19 cellular contexts compared by ENCODE assay signal in the genomic region with DNA sequence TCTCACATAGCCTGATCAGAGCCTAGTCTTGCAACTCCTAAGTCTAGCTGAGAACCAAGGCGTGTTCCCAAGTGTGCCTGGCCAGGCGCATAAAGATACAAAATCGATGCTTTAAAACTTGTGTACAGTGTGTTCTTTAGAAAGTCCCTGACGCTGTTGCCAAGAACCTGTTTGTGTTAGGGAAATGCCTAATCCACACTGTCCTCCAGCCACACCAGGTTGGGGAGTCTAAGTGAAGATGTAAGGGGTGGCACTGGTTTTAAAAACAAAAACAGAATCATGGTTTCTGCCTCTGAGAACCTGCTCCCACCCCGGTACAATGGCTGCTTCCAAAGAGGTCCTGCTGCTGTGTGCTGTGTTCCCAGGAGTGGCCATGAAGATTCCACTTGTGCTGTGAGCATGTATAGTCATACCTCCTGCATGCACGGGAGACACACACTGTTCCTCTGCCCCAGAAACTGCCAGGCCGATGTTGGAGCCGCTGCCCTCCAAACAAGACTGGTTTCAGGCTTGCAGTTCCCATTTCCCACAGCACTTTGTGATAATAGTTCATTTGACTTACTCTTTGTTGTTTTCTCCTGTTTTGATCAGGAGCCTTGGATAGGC.
DNase-seq lines count a peak whose midpoint lies in the region; ATAC-seq, FAIRE-seq and TF ChIP-seq lines count a peak whose summit lies in the region.
"Had no signal": no experiment of that assay in that cellular context is flagged by ENCODE, and none has a peak within 500 bp of the region (broad histone marks: within the 10 kb centered on the region; RNA-seq: fewer than 3 reads in every experiment).

No MANE protein-coding gene starts in this region.

- H3K9me1 ChIP-seq in keratinocyte (ENCODE audit: control insufficient read depth, extremely low read depth, insufficient read depth, low read length): no peaks in the 10 kb centered on the region

- H3K4me3 Mint-ChIP-seq in MCF 10A (ENCODE audit: unreplicated experiment): no peak overlapping the region
- H3K4me3 Mint-ChIP-seq in progenitor cell of endocrine pancreas (ENCODE audit: low read depth): no peak overlapping the region
- no peak overlapping the region for H3K4me3 Mint-ChIP-seq in endodermal cell
- no peak overlapping the region for H3K4me3 Mint-ChIP-seq in activated CD4-positive, alpha-beta memory T cell treated with anti-CD3 and anti-CD28 coated beads, Interleukin-2, amount 10 ng/mL, durations not matched to agents 7 days and 5 days
- H3K4me3 Mint-ChIP-seq: activated naive CD8-positive, alpha-beta T cell treated with anti-CD3 and anti-CD28 coated beads, Interleukin-2, amount 50 U/mL, for 24 hours; CD14-positive monocyte had no signal

- in situ Hi-C loops in mammary epithelial cell (cut with MboI; ENCODE audit: low sequenced_read_pairs in 2 of 2): no loop called here

- peaks cover 2% of the 10 kb centered on the region for H3K36me3 ChIP-seq in mammary epithelial cell (ENCODE audit: insufficient read depth, low read length)
- H3K36me3 ChIP-seq in keratinocyte (ENCODE audit: control insufficient read depth in 2 of 2, extremely low read depth in 1 of 2, insufficient read depth in 2 of 2, low read length in 2 of 2): peaks cover 0 to 6% of the 10 kb centered on the region in 2 experiments
- H3K36me3 ChIP-seq in endodermal cell (ENCODE audit: control insufficient read depth, insufficient read depth, low read length): no peaks in the 10 kb centered on the region

- peaks cover 46% of the 10 kb centered on the region for H3K4me1 Mint-ChIP-seq in MCF 10A (ENCODE audit: insufficient read depth, unreplicated experiment)
- peaks cover 23% of the 10 kb centered on the region for H3K4me1 Mint-ChIP-seq in progenitor cell of endocrine pancreas (ENCODE audit: low read depth)
- peaks cover 29% of the 10 kb centered on the region for H3K4me1 Mint-ChIP-seq in endodermal cell
- H3K4me1 Mint-ChIP-seq in activated CD4-positive, alpha-beta memory T cell treated with anti-CD3 and anti-CD28 coated beads, Interleukin-2, amount 10 ng/mL, durations not matched to agents 7 days and 5 days: peaks cover 8% of the 10 kb centered on the region

- BruUV-seq in MCF 10A (replicated peaks; lab: Mats Ljungman, UMichigan) (no TSS peak), mammary epithelial cell (replicated peaks; lab: Mats Ljungman, UMichigan) (no TSS peak)

- H3K9ac ChIP-seq in mammary epithelial cell (ENCODE audit: insufficient read depth, low read length): no peak overlapping the region
- H3K9ac ChIP-seq in keratinocyte (ENCODE audit: control insufficient read depth, extremely low read depth, insufficient read depth, low read length): peak overlapping the region; percentile 1
- H3K9ac ChIP-seq in endodermal cell (ENCODE audit: extremely low read depth, low read length, poor library complexity, severe bottlenecking): no peak overlapping the region

- 90% methylated on average over 8 of the region's 8 CpGs for WGBS in mammary epithelial cell (ENCODE audit: low coverage, missing lambda C conversion rate)
- WGBS in endodermal cell (ENCODE audit: insufficient coverage in 1 of 2, insufficient read length in 1 of 2), 2 experiments: 93% methylated on average over 6 to 8 of the region's 8 CpGs

- H3K27ac ChIP-seq in mammary epithelial cell (ENCODE audit: insufficient read depth, low read depth, low read length): no peak overlapping the region
- H3K27ac ChIP-seq in keratinocyte (ENCODE audit: control insufficient read depth, insufficient read depth, low read length): peak overlapping the region; percentile 51
- no peak overlapping the region for H3K27ac ChIP-seq in endodermal cell (ENCODE audit: low read depth, low read length)

- intact Hi-C loops in MCF 10A (cut with micrococcal nuclease): loop anchor here (5.0 kb wide), 2 partner anchors 52 to 87 kb away; a partner anchor contains a TSS
- intact Hi-C loops in mammary epithelial cell (cut with micrococcal nuclease): loop anchor here (5.0 kb wide), 3 partner anchors 73 to 182 kb away; a partner anchor contains a TSS

- TF ChIP-seq CTCF in MCF 10A (IDR thresholded peaks at IDR 0.05; ENCODE audit: unreplicated experiment): no peak
- no peak for TF ChIP-seq CTCF in mammary epithelial cell (conservative IDR thresholded peaks at IDR 0.05 in 1 of 2, IDR thresholded peaks at IDR 0.05 in 1 of 2; ENCODE audit: extremely low read depth in 1 of 2, insufficient read depth in 1 of 2, low read depth in 1 of 2, low read length in 2 of 2)
- no peak for TF ChIP-seq CTCF in keratinocyte (optimal IDR thresholded peaks at IDR 0.05 in 1 of 3, IDR thresholded peaks at IDR 0.05 in 1 of 3, conservative IDR thresholded peaks at IDR 0.05 in 1 of 3; ENCODE audit: extremely low read depth in 1 of 3, insufficient read depth in 2 of 3, low read length in 3 of 3)
- no peak for TF ChIP-seq CTCF in progenitor cell of endocrine pancreas (IDR thresholded peaks at IDR 0.05; ENCODE audit: unreplicated experiment)
- TF ChIP-seq CTCF in endodermal cell (conservative IDR thresholded peaks at IDR 0.05): no peak

- dilution Hi-C loops in mammary epithelial cell (cut with HindIII; ENCODE audit: low sequenced_read_pairs) (no loop called here), keratinocyte (cut with MboI; ENCODE audit: extremely low pct_ligation_motif_present, low sequenced_read_pairs) (no loop called here)

- POLR2A ChIA-PET in MCF 10A (lab: Yijun Ruan, JAX): interaction anchor here (4.9 kb wide), 1 partner anchor 23 kb away, joined by 35 read pairs; no protein-coding TSS in a partner anchor
- POLR2A ChIA-PET in activated CD4-positive, alpha-beta memory T cell treated with anti-CD3 and anti-CD28 coated beads, Interleukin-2, amount 10 ng/mL, durations not matched to agents 7 days and 5 days (lab: Charles Lee): no interaction called here

- H3K9me3 ChIP-seq in mammary epithelial cell (replicated peaks; ENCODE audit: insufficient read depth, low read length): no peaks in the 10 kb centered on the region
- no peaks in the 10 kb centered on the region for H3K9me3 ChIP-seq in keratinocyte (ENCODE audit: control insufficient read depth, low read depth, low read length)
- peaks cover 5% of the 10 kb centered on the region for H3K9me3 ChIP-seq in endodermal cell (ENCODE audit: control insufficient read depth, low read length)

- H3K9me3 Mint-ChIP-seq in MCF 10A (ENCODE audit: unreplicated experiment) (peaks cover 7% of the 10 kb centered on the region), progenitor cell of endocrine pancreas (ENCODE audit: low read depth) (no peaks in the 10 kb centered on the region), endodermal cell (no peaks in the 10 kb centered on the region)
- H3K9me3 Mint-ChIP-seq in activated CD4-positive, alpha-beta memory T cell treated with anti-CD3 and anti-CD28 coated beads, Interleukin-2, amount 10 ng/mL, durations not matched to agents 7 days and 5 days: no peaks in the 10 kb centered on the region
- H3K9me3 Mint-ChIP-seq: activated naive CD8-positive, alpha-beta T cell treated with anti-CD3 and anti-CD28 coated beads, Interleukin-2, amount 50 U/mL, for 24 hours; CD14-positive monocyte had no signal

- H3K4me3 ChIP-seq in mammary epithelial cell (replicated peaks in 1 of 3; ENCODE audit: insufficient read depth in 1 of 3, low read depth in 2 of 3, low read length in 3 of 3) (no peak overlapping the region), keratinocyte (ENCODE audit: control insufficient read depth in 2 of 3, extremely low read depth in 1 of 3, insufficient read depth in 2 of 3, low read depth in 1 of 3, low read length in 3 of 3) (no peak overlapping the region), endodermal cell (ENCODE audit: low read length) (no peak overlapping the region)

- CTCF ChIA-PET in MCF 10A (lab: Yijun Ruan, JAX) (interaction anchor here (1.0 kb wide), 1 partner anchor 11 kb away, joined by 4 read pairs; no protein-coding TSS in a partner anchor), mammary epithelial cell (lab: Charles Lee; ENCODE audit: low non-redundant PET) (no interaction called here)
- CTCF ChIA-PET in activated CD4-positive, alpha-beta memory T cell treated with anti-CD3 and anti-CD28 coated beads, Interleukin-2, amount 10 ng/mL, durations not matched to agents 7 days and 5 days (lab: Charles Lee): no interaction called here

- DNase-seq in MCF 10A (ENCODE audit: unreplicated experiment): no peak
- DNase-seq in mammary epithelial cell: no peak
- DNase-seq in keratinocyte (ENCODE audit: low read depth, low spot score): no peak
- DNase-seq in progenitor cell of endocrine pancreas (ENCODE audit: low spot score, unreplicated experiment): no peak
- DNase-seq in endodermal cell: no peak
- DNase-seq in activated CD4-positive, alpha-beta memory T cell treated with anti-CD3 and anti-CD28 coated beads, Interleukin-2, amount 10 ng/mL, durations not matched to agents 7 days and 5 days: no peak
- DNase-seq: 8988T; activated CD4-positive, alpha-beta T cell treated with anti-CD3 and anti-CD28 coated beads, Interleukin-2, amount 50 U/mL, for 1 hour; activated naive CD8-positive, alpha-beta T cell treated with anti-CD3 and anti-CD28 coated beads, Interleukin-2, amount 50 U/mL, for 24 hours; activated T-cell treated with anti-CD3 and anti-CD28 coated beads, Interleukin-2, amount 50 U/mL, for 1 hour; DMS79 treated with DMSO at 0.1 percent for 48 hours; erythroblast; KG1; NCI-H1105 had no signal

- H3K4me2 ChIP-seq in mammary epithelial cell (ENCODE audit: insufficient read depth, low read depth, low read length): no peak overlapping the region
- H3K4me2 ChIP-seq in keratinocyte (ENCODE audit: control insufficient read depth, extremely low read depth, insufficient read depth, low read depth, low read length): peak overlapping the region; percentile 41

- H3K79me2 ChIP-seq in mammary epithelial cell (ENCODE audit: insufficient read depth, low read length) (peaks cover 96% of the 10 kb centered on the region), keratinocyte (ENCODE audit: control insufficient read depth, insufficient read depth, low read length) (peaks cover 77% of the 10 kb centered on the region)

- H3K27me3 ChIP-seq in mammary epithelial cell (ENCODE audit: insufficient read depth, low read length): no peaks in the 10 kb centered on the region
- H3K27me3 ChIP-seq in keratinocyte (ENCODE audit: control insufficient read depth, extremely low read depth, insufficient read depth, low read length): no peaks in the 10 kb centered on the region
- no peaks in the 10 kb centered on the region for H3K27me3 ChIP-seq in endodermal cell (ENCODE audit: control insufficient read depth, insufficient read depth, low read length, poor library complexity, severe bottlenecking)

- peaks cover 5% of the 10 kb centered on the region for H3K36me3 Mint-ChIP-seq in MCF 10A (ENCODE audit: insufficient read depth, unreplicated experiment)
- H3K36me3 Mint-ChIP-seq in progenitor cell of endocrine pancreas (ENCODE audit: insufficient read depth): no peaks in the 10 kb centered on the region
- no peaks in the 10 kb centered on the region for H3K36me3 Mint-ChIP-seq in endodermal cell (ENCODE audit: low read depth)
- peaks cover 2% of the 10 kb centered on the region for H3K36me3 Mint-ChIP-seq in activated CD4-positive, alpha-beta memory T cell treated with anti-CD3 and anti-CD28 coated beads, Interleukin-2, amount 10 ng/mL, durations not matched to agents 7 days and 5 days (ENCODE audit: low read depth)

- H3K27ac Mint-ChIP-seq in MCF 10A (ENCODE audit: low read depth, unreplicated experiment) (peak overlapping the region; percentile 99), progenitor cell of endocrine pancreas (peak overlapping the region; percentile 66), endodermal cell (no peak overlapping the region)
- H3K27ac Mint-ChIP-seq in activated CD4-positive, alpha-beta memory T cell treated with anti-CD3 and anti-CD28 coated beads, Interleukin-2, amount 10 ng/mL, durations not matched to agents 7 days and 5 days: no peak overlapping the region
- H3K27ac Mint-ChIP-seq: activated naive CD8-positive, alpha-beta T cell treated with anti-CD3 and anti-CD28 coated beads, Interleukin-2, amount 50 U/mL, for 24 hours had no signal

- no peaks in the 10 kb centered on the region for H4K20me1 ChIP-seq in mammary epithelial cell (ENCODE audit: insufficient read depth, low read length)
- H4K20me1 ChIP-seq in keratinocyte (ENCODE audit: control insufficient read depth, extremely low read depth, insufficient read depth, low read length): no peaks in the 10 kb centered on the region

- ATAC-seq in HG03439 (IDR thresholded peaks at IDR 0.05; ENCODE audit: unreplicated experiment): no peak
- no peak for ATAC-seq in HG03139 (IDR thresholded peaks at IDR 0.05; ENCODE audit: unreplicated experiment)
- ATAC-seq: activated naive CD8-positive, alpha-beta T cell treated with anti-CD3 and anti-CD28 coated beads, Interleukin-2, amount 50 U/mL, for 24 hours had no signal

- H2AFZ ChIP-seq in mammary epithelial cell (ENCODE audit: low read depth, low read length): no peak overlapping the region
- no peak overlapping the region for H2AFZ ChIP-seq in keratinocyte (ENCODE audit: control insufficient read depth, low read length)

- H3K4me1 ChIP-seq in mammary epithelial cell (ENCODE audit: insufficient read depth, low read length): peaks cover 45% of the 10 kb centered on the region
- H3K4me1 ChIP-seq in keratinocyte (ENCODE audit: control insufficient read depth, extremely low read depth, insufficient read depth, low read length): peaks cover 56% of the 10 kb centered on the region
- H3K4me1 ChIP-seq in endodermal cell (ENCODE audit: control insufficient read depth, insufficient read depth, low read length): peaks cover 2% of the 10 kb centered on the region

- H3K27me3 Mint-ChIP-seq in MCF 10A (ENCODE audit: insufficient read depth, unreplicated experiment): no peaks in the 10 kb centered on the region
- no peaks in the 10 kb centered on the region for H3K27me3 Mint-ChIP-seq in progenitor cell of endocrine pancreas
- no peaks in the 10 kb centered on the region for H3K27me3 Mint-ChIP-seq in endodermal cell (ENCODE audit: insufficient read depth)
- no peaks in the 10 kb centered on the region for H3K27me3 Mint-ChIP-seq in activated CD4-positive, alpha-beta memory T cell treated with anti-CD3 and anti-CD28 coated beads, Interleukin-2, amount 10 ng/mL, durations not matched to agents 7 days and 5 days
- H3K27me3 Mint-ChIP-seq: activated naive CD8-positive, alpha-beta T cell treated with anti-CD3 and anti-CD28 coated beads, Interleukin-2, amount 50 U/mL, for 24 hours had no signal

- FAIRE-seq in keratinocyte (lab: Jason Lieb, UNC): peak; percentile 36
- FAIRE-seq: colon, islet of Langerhans had no signal

Comparison
In these comparisons a context has a peak if more than half of its experiments do, and no peak if none do; other contexts are left out.
1. H3K27ac Mint-ChIP-seq: peak in MCF 10A (single experiment) and progenitor cell of endocrine pancreas (single experiment); none in endodermal cell (single experiment) and activated CD4-positive, alpha-beta memory T cell treated with anti-CD3 and anti-CD28 coated beads, Interleukin-2, amount 10 ng/mL, durations not matched to agents 7 days and 5 days (single experiment).